2 cellular contexts compared by ENCODE assay signal in the genomic region with DNA sequence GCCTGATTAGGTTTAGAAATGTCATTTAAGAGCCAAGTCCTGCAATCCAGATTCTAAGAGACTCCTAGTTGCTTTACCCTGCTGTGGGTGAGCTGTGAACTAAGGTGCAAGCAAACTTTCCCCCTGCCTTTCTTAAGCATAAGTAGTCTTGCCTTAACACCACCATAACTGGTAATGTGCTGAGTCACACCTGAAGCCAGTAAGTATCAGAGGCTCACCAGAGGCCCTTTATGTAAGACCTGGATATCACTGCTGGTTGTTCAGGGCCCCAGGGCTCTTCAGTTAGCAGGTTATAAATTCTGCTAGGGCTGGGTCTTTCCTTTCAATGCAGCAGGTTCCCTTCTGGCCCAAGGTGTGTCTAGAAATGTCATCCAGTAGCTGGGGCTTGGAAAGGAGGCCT.
TF ChIP-seq lines count a peak whose summit lies in the region.

No MANE protein-coding gene starts in this region.

TF ChIP-seq in GM23338, 12 proteins besides CTCF, POLR2A, EP300 and RAD21:
- no peak for TF ChIP-seq ZNF114 (CRISPR knock-in tag; IDR thresholded peaks at IDR 0.05)
- TF ChIP-seq NANOG (IDR thresholded peaks at IDR 0.05; ENCODE audit: borderline replicate concordance), result no peak
- TF ChIP-seq, protein P1, sequence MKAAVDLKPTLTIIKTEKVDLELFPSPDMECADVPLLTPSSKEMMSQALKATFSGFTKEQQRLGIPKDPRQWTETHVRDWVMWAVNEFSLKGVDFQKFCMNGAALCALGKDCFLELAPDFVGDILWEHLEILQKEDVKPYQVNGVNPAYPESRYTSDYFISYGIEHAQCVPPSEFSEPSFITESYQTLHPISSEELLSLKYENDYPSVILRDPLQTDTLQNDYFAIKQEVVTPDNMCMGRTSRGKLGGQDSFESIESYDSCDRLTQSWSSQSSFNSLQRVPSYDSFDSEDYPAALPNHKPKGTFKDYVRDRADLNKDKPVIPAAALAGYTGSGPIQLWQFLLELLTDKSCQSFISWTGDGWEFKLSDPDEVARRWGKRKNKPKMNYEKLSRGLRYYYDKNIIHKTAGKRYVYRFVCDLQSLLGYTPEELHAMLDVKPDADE (IDR thresholded peaks at IDR 0.05), result no peak
- no peak for TF ChIP-seq EZH2 (IDR thresholded peaks at IDR 0.05; ENCODE audit: low read depth, unreplicated experiment)
- no peak for TF ChIP-seq POLR2AphosphoS5 (IDR thresholded peaks at IDR 0.05; ENCODE audit: low read depth)
- TF ChIP-seq JUNB (IDR thresholded peaks at IDR 0.05; ENCODE audit: unreplicated experiment), result no peak
- TF ChIP-seq, protein P2, sequence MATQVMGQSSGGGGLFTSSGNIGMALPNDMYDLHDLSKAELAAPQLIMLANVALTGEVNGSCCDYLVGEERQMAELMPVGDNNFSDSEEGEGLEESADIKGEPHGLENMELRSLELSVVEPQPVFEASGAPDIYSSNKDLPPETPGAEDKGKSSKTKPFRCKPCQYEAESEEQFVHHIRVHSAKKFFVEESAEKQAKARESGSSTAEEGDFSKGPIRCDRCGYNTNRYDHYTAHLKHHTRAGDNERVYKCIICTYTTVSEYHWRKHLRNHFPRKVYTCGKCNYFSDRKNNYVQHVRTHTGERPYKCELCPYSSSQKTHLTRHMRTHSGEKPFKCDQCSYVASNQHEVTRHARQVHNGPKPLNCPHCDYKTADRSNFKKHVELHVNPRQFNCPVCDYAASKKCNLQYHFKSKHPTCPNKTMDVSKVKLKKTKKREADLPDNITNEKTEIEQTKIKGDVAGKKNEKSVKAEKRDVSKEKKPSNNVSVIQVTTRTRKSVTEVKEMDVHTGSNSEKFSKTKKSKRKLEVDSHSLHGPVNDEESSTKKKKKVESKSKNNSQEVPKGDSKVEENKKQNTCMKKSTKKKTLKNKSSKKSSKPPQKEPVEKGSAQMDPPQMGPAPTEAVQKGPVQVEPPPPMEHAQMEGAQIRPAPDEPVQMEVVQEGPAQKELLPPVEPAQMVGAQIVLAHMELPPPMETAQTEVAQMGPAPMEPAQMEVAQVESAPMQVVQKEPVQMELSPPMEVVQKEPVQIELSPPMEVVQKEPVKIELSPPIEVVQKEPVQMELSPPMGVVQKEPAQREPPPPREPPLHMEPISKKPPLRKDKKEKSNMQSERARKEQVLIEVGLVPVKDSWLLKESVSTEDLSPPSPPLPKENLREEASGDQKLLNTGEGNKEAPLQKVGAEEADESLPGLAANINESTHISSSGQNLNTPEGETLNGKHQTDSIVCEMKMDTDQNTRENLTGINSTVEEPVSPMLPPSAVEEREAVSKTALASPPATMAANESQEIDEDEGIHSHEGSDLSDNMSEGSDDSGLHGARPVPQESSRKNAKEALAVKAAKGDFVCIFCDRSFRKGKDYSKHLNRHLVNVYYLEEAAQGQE (IDR thresholded peaks at IDR 0.05; ENCODE audit: unreplicated experiment), result no peak
- no peak for TF ChIP-seq EZH2phosphoT487 (IDR thresholded peaks at IDR 0.05; ENCODE audit: unreplicated experiment)
- no peak for TF ChIP-seq STAT1 (IDR thresholded peaks at IDR 0.05; ENCODE audit: unreplicated experiment)
- TF ChIP-seq, protein P3, sequence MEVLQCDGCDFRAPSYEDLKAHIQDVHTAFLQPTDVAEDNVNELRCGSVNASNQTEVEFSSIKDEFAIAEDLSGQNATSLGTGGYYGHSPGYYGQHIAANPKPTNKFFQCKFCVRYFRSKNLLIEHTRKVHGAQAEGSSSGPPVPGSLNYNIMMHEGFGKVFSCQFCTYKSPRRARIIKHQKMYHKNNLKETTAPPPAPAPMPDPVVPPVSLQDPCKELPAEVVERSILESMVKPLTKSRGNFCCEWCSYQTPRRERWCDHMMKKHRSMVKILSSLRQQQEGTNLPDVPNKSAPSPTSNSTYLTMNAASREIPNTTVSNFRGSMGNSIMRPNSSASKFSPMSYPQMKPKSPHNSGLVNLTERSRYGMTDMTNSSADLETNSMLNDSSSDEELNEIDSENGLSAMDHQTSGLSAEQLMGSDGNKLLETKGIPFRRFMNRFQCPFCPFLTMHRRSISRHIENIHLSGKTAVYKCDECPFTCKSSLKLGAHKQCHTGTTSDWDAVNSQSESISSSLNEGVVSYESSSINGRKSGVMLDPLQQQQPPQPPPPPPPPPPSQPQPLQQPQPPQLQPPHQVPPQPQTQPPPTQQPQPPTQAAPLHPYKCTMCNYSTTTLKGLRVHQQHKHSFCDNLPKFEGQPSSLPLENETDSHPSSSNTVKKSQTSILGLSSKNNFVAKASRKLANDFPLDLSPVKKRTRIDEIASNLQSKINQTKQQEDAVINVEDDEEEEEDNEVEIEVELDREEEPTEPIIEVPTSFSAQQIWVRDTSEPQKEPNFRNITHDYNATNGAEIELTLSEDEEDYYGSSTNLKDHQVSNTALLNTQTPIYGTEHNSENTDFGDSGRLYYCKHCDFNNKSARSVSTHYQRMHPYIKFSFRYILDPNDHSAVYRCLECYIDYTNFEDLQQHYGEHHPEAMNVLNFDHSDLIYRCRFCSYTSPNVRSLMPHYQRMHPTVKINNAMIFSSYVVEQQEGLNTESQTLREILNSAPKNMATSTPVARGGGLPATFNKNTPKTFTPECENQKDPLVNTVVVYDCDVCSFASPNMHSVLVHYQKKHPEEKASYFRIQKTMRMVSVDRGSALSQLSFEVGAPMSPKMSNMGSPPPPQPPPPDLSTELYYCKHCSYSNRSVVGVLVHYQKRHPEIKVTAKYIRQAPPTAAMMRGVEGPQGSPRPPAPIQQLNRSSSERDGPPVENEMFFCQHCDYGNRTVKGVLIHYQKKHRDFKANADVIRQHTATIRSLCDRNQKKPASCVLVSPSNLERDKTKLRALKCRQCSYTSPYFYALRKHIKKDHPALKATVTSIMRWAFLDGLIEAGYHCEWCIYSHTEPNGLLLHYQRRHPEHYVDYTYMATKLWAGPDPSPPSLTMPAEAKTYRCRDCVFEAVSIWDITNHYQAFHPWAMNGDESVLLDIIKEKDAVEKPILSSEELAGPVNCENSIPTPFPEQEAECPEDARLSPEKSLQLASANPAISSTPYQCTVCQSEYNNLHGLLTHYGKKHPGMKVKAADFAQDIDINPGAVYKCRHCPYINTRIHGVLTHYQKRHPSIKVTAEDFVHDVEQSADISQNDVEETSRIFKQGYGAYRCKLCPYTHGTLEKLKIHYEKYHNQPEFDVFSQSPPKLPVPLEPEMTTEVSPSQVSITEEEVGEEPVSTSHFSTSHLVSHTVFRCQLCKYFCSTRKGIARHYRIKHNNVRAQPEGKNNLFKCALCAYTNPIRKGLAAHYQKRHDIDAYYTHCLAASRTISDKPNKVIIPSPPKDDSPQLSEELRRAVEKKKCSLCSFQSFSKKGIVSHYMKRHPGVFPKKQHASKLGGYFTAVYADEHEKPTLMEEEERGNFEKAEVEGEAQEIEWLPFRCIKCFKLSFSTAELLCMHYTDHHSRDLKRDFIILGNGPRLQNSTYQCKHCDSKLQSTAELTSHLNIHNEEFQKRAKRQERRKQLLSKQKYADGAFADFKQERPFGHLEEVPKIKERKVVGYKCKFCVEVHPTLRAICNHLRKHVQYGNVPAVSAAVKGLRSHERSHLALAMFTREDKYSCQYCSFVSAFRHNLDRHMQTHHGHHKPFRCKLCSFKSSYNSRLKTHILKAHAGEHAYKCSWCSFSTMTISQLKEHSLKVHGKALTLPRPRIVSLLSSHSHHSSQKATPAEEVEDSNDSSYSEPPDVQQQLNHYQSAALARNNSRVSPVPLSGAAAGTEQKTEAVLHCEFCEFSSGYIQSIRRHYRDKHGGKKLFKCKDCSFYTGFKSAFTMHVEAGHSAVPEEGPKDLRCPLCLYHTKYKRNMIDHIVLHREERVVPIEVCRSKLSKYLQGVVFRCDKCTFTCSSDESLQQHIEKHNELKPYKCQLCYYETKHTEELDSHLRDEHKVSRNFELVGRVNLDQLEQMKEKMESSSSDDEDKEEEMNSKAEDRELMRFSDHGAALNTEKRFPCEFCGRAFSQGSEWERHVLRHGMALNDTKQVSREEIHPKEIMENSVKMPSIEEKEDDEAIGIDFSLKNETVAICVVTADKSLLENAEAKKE (CRISPR knock-in tag; IDR thresholded peaks at IDR 0.05), result no peak

TF ChIP-seq in H1, 55 proteins besides CTCF, POLR2A, EP300 and RAD21:
- TF ChIP-seq SIX5 (IDR thresholded peaks at IDR 0.05; ENCODE audit: low read depth, low read length) (no peak), SIRT6 (IDR thresholded peaks at IDR 0.05; ENCODE audit: low read length) (no peak), NRF1 (IDR thresholded peaks at IDR 0.05; ENCODE audit: low read depth, low read length) (no peak), SRF (IDR thresholded peaks at IDR 0.05; ENCODE audit: low read depth, low read length) (no peak)
